In the genomic region with DNA sequence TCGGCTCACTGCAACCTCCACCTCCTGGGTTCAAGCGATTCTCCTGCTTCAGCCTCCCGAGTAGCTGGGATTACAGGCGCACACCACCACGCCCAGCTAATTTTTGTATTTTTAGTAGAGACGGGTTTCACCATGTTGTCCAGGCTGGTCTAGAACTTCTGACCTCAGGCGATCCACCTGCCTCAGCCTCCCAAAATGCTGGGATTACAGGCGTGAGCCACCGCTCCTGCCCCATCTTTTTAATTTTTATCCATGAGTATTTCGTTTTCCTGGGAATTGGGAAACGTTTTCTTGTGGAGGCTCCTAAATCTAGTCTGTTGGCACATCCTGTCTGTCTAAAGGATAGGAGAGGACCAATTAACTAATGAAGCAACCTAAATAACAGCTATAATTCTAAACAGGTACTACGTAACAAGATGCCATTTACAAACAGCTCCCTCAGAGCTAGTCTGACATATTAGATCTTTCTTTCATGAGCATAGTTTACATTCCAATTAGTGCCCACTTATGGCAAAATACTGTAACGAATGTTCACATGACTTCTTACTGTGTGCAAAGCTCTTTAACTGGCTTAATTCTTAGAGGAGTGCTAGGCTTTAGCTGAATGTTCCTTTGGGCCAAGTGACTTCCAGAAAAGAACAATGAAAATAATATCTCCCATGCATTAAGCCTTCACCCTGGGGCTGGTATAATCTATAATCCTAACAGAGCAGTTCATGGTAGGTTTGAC, we compare ENCODE assay signal across 9 cellular contexts.
A peak's percentile ranks its signal among the peaks of the same experiment; 100 is the strongest.
DNase-seq lines count a peak whose midpoint lies in the region; ATAC-seq and TF ChIP-seq lines count a peak whose summit lies in the region.
"Had no signal": no experiment of that assay in that cellular context is flagged by ENCODE, and none has a peak within 500 bp of the region (broad histone marks: within the 10 kb centered on the region; RNA-seq: fewer than 3 reads in every experiment).

No MANE protein-coding gene starts in this region.

- CTCF ChIA-PET in CD4-positive, alpha-beta T cell (lab: Charles Lee), result no interaction called here
- CTCF ChIA-PET in HCT116 (lab: Charles Lee), result interaction anchor here (1.1 kb wide), 1 partner anchor 38 kb away, joined by 3 read pairs; no protein-coding TSS in a partner anchor

- H3K36me3 ChIP-seq in HCT116 (ENCODE audit: control insufficient read depth in 1 of 2, insufficient read depth in 2 of 2, low read length in 2 of 2) (no peaks in the 10 kb centered on the region), brain microvascular endothelial cell (replicated peaks) (no peaks in the 10 kb centered on the region)
- H3K36me3 ChIP-seq: Peyer's patch had no signal

- TF ChIP-seq RAD21 in HCT116 (IDR thresholded peaks at IDR 0.05; ENCODE audit: low read depth), result no peak

- BruUV-seq in HCT116 (replicated peaks; lab: Mats Ljungman, UMichigan), result no TSS peak

- H3K27ac ChIP-seq in CD4-positive, alpha-beta T cell (ENCODE audit: low read depth, low read length), result no peak overlapping the region
- H3K27ac ChIP-seq in HCT116 (ENCODE audit: low read depth, low read length) (no peak overlapping the region), brain microvascular endothelial cell (no peak overlapping the region)
- H3K27ac ChIP-seq: Peyer's patch had no signal

- DNase-seq in CD4-positive, alpha-beta T cell, result no peak
- no peak for DNase-seq in HCT116 (ENCODE audit: low read depth, low spot score)
- DNase-seq in activated naive CD8-positive, alpha-beta T cell treated with anti-CD3 and anti-CD28 coated beads for 36 hours, result no peak
- DNase-seq in brain microvascular endothelial cell, result no peak
- DNase-seq in H4 (ENCODE audit: low spot score), result no peak
- DNase-seq in NCI-H524 treated with DMSO at 0.1 percent for 48 hours (lab: John Stamatoyannopoulos, UW), result no peak

- H3K4me1 Mint-ChIP-seq in CD4-positive, alpha-beta T cell (ENCODE audit: low read depth), result peaks cover 9% of the 10 kb centered on the region
- peaks cover 4% of the 10 kb centered on the region for H3K4me1 Mint-ChIP-seq in activated naive CD8-positive, alpha-beta T cell treated with anti-CD3 and anti-CD28 coated beads for 36 hours
- H3K4me1 Mint-ChIP-seq in nephron, result no peaks in the 10 kb centered on the region

- ATAC-seq in CD4-positive, alpha-beta T cell (ENCODE audit: poor library complexity), result no peak
- ATAC-seq in HCT116, result no peak
- ATAC-seq in HG03097 (IDR thresholded peaks at IDR 0.05; ENCODE audit: low FRiP score, unreplicated experiment), result no peak

- no peaks in the 10 kb centered on the region for H3K36me3 Mint-ChIP-seq in CD4-positive, alpha-beta T cell (ENCODE audit: low read depth)
- no peaks in the 10 kb centered on the region for H3K36me3 Mint-ChIP-seq in activated naive CD8-positive, alpha-beta T cell treated with anti-CD3 and anti-CD28 coated beads for 36 hours
- no peaks in the 10 kb centered on the region for H3K36me3 Mint-ChIP-seq in nephron (ENCODE audit: low read depth)

- intact Hi-C loops in CD4-positive, alpha-beta T cell (cut with DNase I, micrococcal nuclease), result no loop called here
- intact Hi-C loops in HCT116 (cut with micrococcal nuclease), result no loop called here

- TF ChIP-seq POLR2A in HCT116 (IDR thresholded peaks at IDR 0.05; ENCODE audit: borderline replicate concordance, extremely low read depth, insufficient read depth, insufficient read length), result no peak

- no peak overlapping the region for H3K9ac ChIP-seq in HCT116 (ENCODE audit: low read length)

- POLR2A ChIA-PET in CD4-positive, alpha-beta T cell (lab: Charles Lee), result interaction anchor here (1.3 kb wide), 1 partner anchor 11 kb away, joined by 3 read pairs; no protein-coding TSS in a partner anchor
- POLR2A ChIA-PET in HCT116 (lab: Charles Lee), result no interaction called here

- no peak overlapping the region for H3K27ac Mint-ChIP-seq in CD4-positive, alpha-beta T cell
- no peak overlapping the region for H3K27ac Mint-ChIP-seq in activated naive CD8-positive, alpha-beta T cell treated with anti-CD3 and anti-CD28 coated beads for 36 hours
- no peak overlapping the region for H3K27ac Mint-ChIP-seq in nephron

- H4K20me1 ChIP-seq in HCT116 (ENCODE audit: insufficient read depth), result no peaks in the 10 kb centered on the region

- H3K27me3 ChIP-seq in CD4-positive, alpha-beta T cell (ENCODE audit: control insufficient read depth, insufficient read depth, low read length), result peaks cover 18% of the 10 kb centered on the region
- H3K27me3 ChIP-seq in HCT116 (ENCODE audit: insufficient read depth, low read length), result no peaks in the 10 kb centered on the region
- H3K27me3 ChIP-seq in brain microvascular endothelial cell (replicated peaks), result no peaks in the 10 kb centered on the region
- H3K27me3 ChIP-seq: Peyer's patch had no signal

- in situ Hi-C loops in brain microvascular endothelial cell (cut with HindIII; ENCODE audit: low pct_ligation_motif_present, low sequenced_read_pairs), result no loop called here

- peaks cover 0 to 12% of the 10 kb centered on the region in 2 experiments; a peak in 2 of 4 replicates for H3K4me1 ChIP-seq in HCT116 (ENCODE audit: control insufficient read depth in 1 of 2, insufficient read depth in 2 of 2, low read length in 2 of 2)

- RAD21 ChIA-PET in HCT116 (lab: Charles Lee; ENCODE audit: low non-redundant PET in 1 of 2, low total read pairs in 2 of 2, uncharacterized antibody in 2 of 2, unreplicated experiment in 2 of 2), result no interaction called here

- no peaks in the 10 kb centered on the region for H3K79me2 ChIP-seq in HCT116 (ENCODE audit: insufficient read depth, low read length)

- H3K4me3 ChIP-seq in HCT116 (replicated peaks in 1 of 2; ENCODE audit: low read depth in 1 of 2, low read length in 2 of 2) (no peak overlapping the region), brain microvascular endothelial cell (ENCODE audit: low read depth, low read length) (no peak overlapping the region)

- H3K4me3 Mint-ChIP-seq in CD4-positive, alpha-beta T cell, result peak overlapping the region; percentile 85
- peak overlapping the region; percentile 73 for H3K4me3 Mint-ChIP-seq in activated naive CD8-positive, alpha-beta T cell treated with anti-CD3 and anti-CD28 coated beads for 36 hours
- peak overlapping the region; percentile 92 to 93 (median 93) for H3K4me3 Mint-ChIP-seq in nephron

- no peaks in the 10 kb centered on the region for H3K9me3 Mint-ChIP-seq in CD4-positive, alpha-beta T cell
- no peaks in the 10 kb centered on the region for H3K9me3 Mint-ChIP-seq in activated naive CD8-positive, alpha-beta T cell treated with anti-CD3 and anti-CD28 coated beads for 36 hours
- no peaks in the 10 kb centered on the region for H3K9me3 Mint-ChIP-seq in nephron

- no peak overlapping the region for H2AFZ ChIP-seq in HCT116 (ENCODE audit: low read depth, low read length, poor library complexity, severe bottlenecking)

- H3K4me2 ChIP-seq in HCT116 (ENCODE audit: low read length), result peak overlapping the region; percentile 89

- no peaks in the 10 kb centered on the region for H3K9me3 ChIP-seq in CD4-positive, alpha-beta T cell (ENCODE audit: control insufficient read depth, low read length)
- H3K9me3 ChIP-seq in HCT116 (ENCODE audit: control insufficient read depth in 1 of 2, insufficient read depth in 1 of 2, low read depth in 1 of 2, low read length in 2 of 2), result no peaks in the 10 kb centered on the region
- H3K9me3 ChIP-seq: Peyer's patch had no signal

- H3K9me2 ChIP-seq in HCT116 (ENCODE audit: insufficient read depth), result no peaks in the 10 kb centered on the region

- no peak for TF ChIP-seq CTCF in CD4-positive, alpha-beta T cell (IDR thresholded peaks at IDR 0.05)
- no peak for TF ChIP-seq CTCF in HCT116 (IDR thresholded peaks at IDR 0.05 in 2 of 3, conservative IDR thresholded peaks at IDR 0.05 in 1 of 3; ENCODE audit: borderline replicate concordance in 1 of 3, insufficient read depth in 1 of 3, low read depth in 2 of 3, low read length in 2 of 3)
- no peak for TF ChIP-seq CTCF in nephron (IDR thresholded peaks at IDR 0.05; ENCODE audit: unreplicated experiment in 3 of 3)
- TF ChIP-seq CTCF in brain microvascular endothelial cell (IDR thresholded peaks at IDR 0.05; ENCODE audit: low read depth, low read length, missing control alignments), result no peak

- H3K27me3 Mint-ChIP-seq in CD4-positive, alpha-beta T cell, result peaks cover 48% of the 10 kb centered on the region
- peaks cover 51% of the 10 kb centered on the region for H3K27me3 Mint-ChIP-seq in activated naive CD8-positive, alpha-beta T cell treated with anti-CD3 and anti-CD28 coated beads for 36 hours
- H3K27me3 Mint-ChIP-seq in nephron (ENCODE audit: low read depth), result peaks cover 4% of the 10 kb centered on the region

TF ChIP-seq in HCT116, 20 proteins besides CTCF, POLR2A, EP300 and RAD21 (continues in another document):
- no peak for TF ChIP-seq JUND (IDR thresholded peaks at IDR 0.05)
- TF ChIP-seq TCF7L2 (IDR thresholded peaks at IDR 0.05; ENCODE audit: borderline replicate concordance, extremely low read depth, insufficient read depth, insufficient read length), result no peak
- TF ChIP-seq ZNF274 (IDR thresholded peaks at IDR 0.05; ENCODE audit: low read depth, low read length), result no peak
- TF ChIP-seq YY1 (IDR thresholded peaks at IDR 0.05; ENCODE audit: extremely low read depth, insufficient replicate concordance, low read depth, low read length), result no peak
- TF ChIP-seq SP1 (IDR thresholded peaks at IDR 0.05; ENCODE audit: low read depth), result no peak
- TF ChIP-seq, protein P1, sequence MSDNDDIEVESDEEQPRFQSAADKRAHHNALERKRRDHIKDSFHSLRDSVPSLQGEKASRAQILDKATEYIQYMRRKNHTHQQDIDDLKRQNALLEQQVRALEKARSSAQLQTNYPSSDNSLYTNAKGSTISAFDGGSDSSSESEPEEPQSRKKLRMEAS (IDR thresholded peaks at IDR 0.05), result no peak
- TF ChIP-seq ELF1 (IDR thresholded peaks at IDR 0.05; ENCODE audit: borderline replicate concordance, low read depth), result no peak
- TF ChIP-seq EZH2 (IDR thresholded peaks at IDR 0.05), result no peak
- TF ChIP-seq CBX3 (IDR thresholded peaks at IDR 0.05; ENCODE audit: low read depth), result no peak
- no peak for TF ChIP-seq CEBPB (IDR thresholded peaks at IDR 0.05; ENCODE audit: low read depth)
- no peak for TF ChIP-seq POLR2AphosphoS5 (IDR thresholded peaks at IDR 0.05; ENCODE audit: low read depth, low read length)
- TF ChIP-seq EZH2phosphoT487 (IDR thresholded peaks at IDR 0.05; ENCODE audit: borderline replicate concordance), result no peak
- no peak for TF ChIP-seq ZFX (IDR thresholded peaks at IDR 0.05)
- TF ChIP-seq FOSL1 (IDR thresholded peaks at IDR 0.05; ENCODE audit: low read depth), result no peak
